Comparison of ENCODE assay signal across 15 cellular contexts in genomic region chr4:175109933-175110332, GRCh38.
DNase-seq lines count a peak whose midpoint lies in the region; ATAC-seq and TF ChIP-seq lines count a peak whose summit lies in the region.
"Had no signal": no experiment of that assay in that cellular context is flagged by ENCODE, and none has a peak within 500 bp of the region (broad histone marks: within the 10 kb centered on the region; RNA-seq: fewer than 3 reads in every experiment).

No MANE protein-coding gene starts in this region.

- DNase-seq in AML-193 (lab: John Stamatoyannopoulos, UW): peak; percentile 14 to 22
- DNase-seq in KBM-7: peak; percentile 1
- peak; percentile 60 for DNase-seq in WTC11 (ENCODE audit: low spot score)
- no peak for DNase-seq in GM03348 (ENCODE audit: low spot score)
- DNase-seq in MV-4-11 (lab: John Stamatoyannopoulos, UW): no peak
- no peak for DNase-seq in GM20000 (ENCODE audit: low spot score)
- no peak for DNase-seq in NCI-H1417 (lab: John Stamatoyannopoulos, UW)
- DNase-seq: activated effector memory CD4-positive, alpha-beta T cell treated with Interleukin-2 at 50 U/mL for 16 hours; anterior cingulate cortex; COR-L47; foreskin melanocyte; immature natural killer cell; NCI-H1105 treated with DMSO at 0.1 percent for 48 hours had no signal

- H3K27ac Mint-ChIP-seq in WTC11: no peak overlapping the region
- H3K27ac Mint-ChIP-seq: immature natural killer cell had no signal

- CTCF ChIA-PET in WTC11 (lab: Charles Lee): interaction anchor here (0.7 kb wide), 1 partner anchor 346 kb away, joined by 3 read pairs; no protein-coding TSS in a partner anchor

- H3K9me3 Mint-ChIP-seq in WTC11: peaks cover 19% of the 10 kb centered on the region

- no peaks in the 10 kb centered on the region for H3K4me1 Mint-ChIP-seq in WTC11
- H3K4me1 Mint-ChIP-seq: immature natural killer cell, neural crest cell had no signal

- in situ Hi-C loops in KBM-7 (cut with MboI; ENCODE audit: low pct_unique_long_range_greater_than_20kb, low sequenced_read_pairs): no loop called here

- no peaks in the 10 kb centered on the region for H3K27me3 Mint-ChIP-seq in WTC11 (ENCODE audit: low read depth)

- H3K36me3 Mint-ChIP-seq in WTC11: no peaks in the 10 kb centered on the region

- TF ChIP-seq CTCF in GM12874 (IDR thresholded peaks at IDR 0.05; ENCODE audit: insufficient read depth, low read depth, low read length) (peak; percentile 35; the same call in 1 of the 2 replicates), WTC11 (IDR thresholded peaks at IDR 0.05) (peak; percentile 37; the same call in 1 of the 2 replicates), GM20000 (IDR thresholded peaks at IDR 0.05; ENCODE audit: extremely low read depth, missing control alignments) (no peak)

- no peak overlapping the region for H3K4me3 Mint-ChIP-seq in WTC11
- H3K4me3 Mint-ChIP-seq: immature natural killer cell, neural crest cell had no signal

- ATAC-seq in WTC11: peak; percentile 95

- POLR2A ChIA-PET in WTC11 (lab: Charles Lee): no interaction called here

TF ChIP-seq in WTC11, 78 proteins besides CTCF, POLR2A, EP300 and RAD21:
- TF ChIP-seq TP53 (CRISPR knock-in tag; IDR thresholded peaks at IDR 0.05): no peak
- TF ChIP-seq, protein P1, sequence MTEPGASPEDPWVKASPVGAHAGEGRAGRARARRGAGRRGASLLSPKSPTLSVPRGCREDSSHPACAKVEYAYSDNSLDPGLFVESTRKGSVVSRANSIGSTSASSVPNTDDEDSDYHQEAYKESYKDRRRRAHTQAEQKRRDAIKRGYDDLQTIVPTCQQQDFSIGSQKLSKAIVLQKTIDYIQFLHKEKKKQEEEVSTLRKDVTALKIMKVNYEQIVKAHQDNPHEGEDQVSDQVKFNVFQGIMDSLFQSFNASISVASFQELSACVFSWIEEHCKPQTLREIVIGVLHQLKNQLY (CRISPR knock-in tag; IDR thresholded peaks at IDR 0.05): no peak
- no peak for TF ChIP-seq FOXJ3 (CRISPR knock-in tag; IDR thresholded peaks at IDR 0.05; ENCODE audit: borderline replicate concordance)
- TF ChIP-seq, protein P2, sequence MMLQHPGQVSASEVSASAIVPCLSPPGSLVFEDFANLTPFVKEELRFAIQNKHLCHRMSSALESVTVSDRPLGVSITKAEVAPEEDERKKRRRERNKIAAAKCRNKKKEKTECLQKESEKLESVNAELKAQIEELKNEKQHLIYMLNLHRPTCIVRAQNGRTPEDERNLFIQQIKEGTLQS (CRISPR knock-in tag; conservative IDR thresholded peaks at IDR 0.05): no peak
- no peak for TF ChIP-seq TEAD1 (CRISPR knock-in tag; IDR thresholded peaks at IDR 0.05)
- TF ChIP-seq HMGA2 (CRISPR knock-in tag; IDR thresholded peaks at IDR 0.05): no peak
- TF ChIP-seq KAT7 (CRISPR knock-in tag; IDR thresholded peaks at IDR 0.05; ENCODE audit: borderline replicate concordance): no peak
- TF ChIP-seq, protein P3, sequence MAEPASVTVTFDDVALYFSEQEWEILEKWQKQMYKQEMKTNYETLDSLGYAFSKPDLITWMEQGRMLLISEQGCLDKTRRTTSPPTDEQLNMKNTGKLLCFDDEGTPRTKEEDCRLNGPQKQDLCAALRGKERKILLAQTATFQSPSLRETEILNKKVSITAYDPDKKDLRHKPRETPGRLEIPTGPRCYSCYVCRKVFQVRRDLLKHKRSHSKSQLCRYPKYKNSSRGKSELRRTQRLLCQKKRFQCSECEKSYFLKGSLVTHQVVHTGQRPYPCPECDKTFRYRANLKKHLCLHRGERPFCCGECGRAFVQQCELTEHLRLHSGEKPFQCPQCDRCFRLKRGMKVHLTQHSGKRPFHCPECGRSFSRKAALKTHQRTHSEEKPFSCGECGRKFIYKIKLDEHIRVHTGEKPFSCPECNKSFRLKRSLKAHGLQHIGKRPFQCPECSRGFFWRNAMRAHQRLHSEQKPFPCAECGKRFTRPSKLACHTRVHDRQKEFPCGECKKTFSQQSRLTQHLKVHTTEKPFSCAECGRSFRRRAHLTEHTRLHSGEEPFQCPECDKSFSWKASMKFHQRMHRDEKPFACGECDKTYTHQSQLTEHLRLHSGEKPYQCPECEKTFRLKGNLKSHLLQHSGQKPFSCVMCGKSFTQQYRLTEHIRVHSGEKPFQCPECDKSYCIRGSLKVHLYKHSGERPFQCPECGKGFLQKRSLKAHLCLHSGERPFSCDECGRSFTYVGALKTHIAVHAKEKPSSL (CRISPR knock-in tag; conservative IDR thresholded peaks at IDR 0.05): no peak
- TF ChIP-seq, protein P4, sequence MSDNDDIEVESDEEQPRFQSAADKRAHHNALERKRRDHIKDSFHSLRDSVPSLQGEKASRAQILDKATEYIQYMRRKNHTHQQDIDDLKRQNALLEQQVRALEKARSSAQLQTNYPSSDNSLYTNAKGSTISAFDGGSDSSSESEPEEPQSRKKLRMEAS (CRISPR knock-in tag; IDR thresholded peaks at IDR 0.05): no peak
- no peak for TF ChIP-seq CBFB (CRISPR knock-in tag; IDR thresholded peaks at IDR 0.05; ENCODE audit: low read depth)
- no peak for TF ChIP-seq ATF1 (CRISPR knock-in tag; IDR thresholded peaks at IDR 0.05)
- TF ChIP-seq MYBL2 (CRISPR knock-in tag; IDR thresholded peaks at IDR 0.05): no peak
- no peak for TF ChIP-seq NR2C2 (CRISPR knock-in tag; IDR thresholded peaks at IDR 0.05)
- no peak for TF ChIP-seq CREM (CRISPR knock-in tag; IDR thresholded peaks at IDR 0.05)
- TF ChIP-seq, protein P5, sequence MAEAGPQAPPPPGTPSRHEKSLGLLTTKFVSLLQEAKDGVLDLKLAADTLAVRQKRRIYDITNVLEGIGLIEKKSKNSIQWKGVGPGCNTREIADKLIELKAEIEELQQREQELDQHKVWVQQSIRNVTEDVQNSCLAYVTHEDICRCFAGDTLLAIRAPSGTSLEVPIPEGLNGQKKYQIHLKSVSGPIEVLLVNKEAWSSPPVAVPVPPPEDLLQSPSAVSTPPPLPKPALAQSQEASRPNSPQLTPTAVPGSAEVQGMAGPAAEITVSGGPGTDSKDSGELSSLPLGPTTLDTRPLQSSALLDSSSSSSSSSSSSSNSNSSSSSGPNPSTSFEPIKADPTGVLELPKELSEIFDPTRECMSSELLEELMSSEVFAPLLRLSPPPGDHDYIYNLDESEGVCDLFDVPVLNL (CRISPR knock-in tag; IDR thresholded peaks at IDR 0.05; ENCODE audit: borderline replicate concordance, low read depth): no peak
- TF ChIP-seq, protein P6, sequence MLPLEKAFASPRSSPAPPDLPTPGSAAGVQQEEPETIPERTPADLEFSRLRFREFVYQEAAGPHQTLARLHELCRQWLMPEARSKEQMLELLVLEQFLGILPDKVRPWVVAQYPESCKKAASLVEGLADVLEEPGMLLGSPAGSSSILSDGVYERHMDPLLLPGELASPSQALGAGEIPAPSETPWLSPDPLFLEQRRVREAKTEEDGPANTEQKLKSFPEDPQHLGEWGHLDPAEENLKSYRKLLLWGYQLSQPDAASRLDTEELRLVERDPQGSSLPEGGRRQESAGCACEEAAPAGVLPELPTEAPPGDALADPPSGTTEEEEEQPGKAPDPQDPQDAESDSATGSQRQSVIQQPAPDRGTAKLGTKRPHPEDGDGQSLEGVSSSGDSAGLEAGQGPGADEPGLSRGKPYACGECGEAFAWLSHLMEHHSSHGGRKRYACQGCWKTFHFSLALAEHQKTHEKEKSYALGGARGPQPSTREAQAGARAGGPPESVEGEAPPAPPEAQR (CRISPR knock-in tag; IDR thresholded peaks at IDR 0.05): no peak
TF ChIP-seq in WTC11: peak in this region for 0.

Comparison
In these comparisons a context has a peak if more than half of its experiments do, and no peak if none do; other contexts are left out.
1. DNase-seq: peak in AML-193 (2 of 2), KBM-7 (single experiment) and WTC11 (single experiment); none in GM03348 (single experiment), MV-4-11 (single experiment), GM20000 (single experiment) and NCI-H1417 (0 of 3).